ENCODE assay signal across 17 cellular contexts in the genomic region with DNA sequence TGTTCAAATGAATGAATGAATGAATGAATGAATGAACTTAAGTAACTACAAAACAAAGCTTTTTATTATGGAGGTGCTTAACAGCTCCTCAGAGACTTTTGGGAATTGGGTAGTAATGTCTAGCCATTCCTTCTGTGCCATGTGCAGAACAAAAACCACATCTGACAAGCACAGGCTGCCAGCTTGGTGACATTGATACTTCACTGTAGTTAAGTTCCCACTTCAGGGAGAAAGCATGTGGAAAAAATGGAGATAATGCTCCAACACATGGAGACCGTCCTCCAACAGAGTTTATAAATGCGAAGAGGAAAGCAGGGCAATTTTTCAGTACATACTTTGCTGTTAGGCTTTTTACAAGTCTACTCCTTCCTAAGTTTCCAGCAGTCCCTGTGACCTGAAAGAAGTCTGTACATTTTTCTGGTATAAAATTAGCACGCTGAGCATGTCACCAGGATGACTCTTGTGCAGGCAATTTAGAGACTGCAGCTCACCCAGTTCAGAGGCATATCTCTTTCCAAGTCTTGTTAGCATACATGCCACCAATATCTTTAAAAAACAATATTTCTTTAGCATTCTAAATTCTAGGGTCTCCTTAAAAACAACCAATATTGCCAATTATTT.
"Had no signal": no experiment of that assay in that cellular context is flagged by ENCODE, and none has a peak within 500 bp of the region (broad histone marks: within the 10 kb centered on the region; RNA-seq: fewer than 3 reads in every experiment).

No MANE protein-coding gene starts in this region.

- H3K36me3 ChIP-seq: tibial nerve had no signal

- H3K4me1 ChIP-seq: tibial nerve had no signal

- H3K27me3 ChIP-seq: tibial nerve had no signal

- H3K9me3 ChIP-seq: tibial nerve had no signal

- DNase-seq: activated CD4-positive, alpha-beta T cell treated with anti-CD3 and anti-CD28 coated beads, Interleukin-2, amount 10 ng/mL, durations not matched to agents 24 days and 14 days; activated CD8-positive, alpha-beta memory T cell treated with anti-CD3 and anti-CD28 coated beads, Interleukin-2, amount 10 ng/mL, durations not matched to agents 7 days and 5 days; activated CD8-positive, alpha-beta T cell treated with anti-CD3 and anti-CD28 coated beads for 36 hours; activated effector memory CD4-positive, alpha-beta T cell treated with anti-CD3 and anti-CD28 coated beads, Interleukin-2, amount 50 U/mL, for 16 hours; activated naive CD4-positive, alpha-beta T cell treated with anti-CD3 and anti-CD28 coated beads, Interleukin-2, amount 50 U/mL, for 16 hours; activated naive CD8-positive, alpha-beta T cell treated with anti-CD3 and anti-CD28 coated beads, Interleukin-2, amount 50 U/mL, for 24 hours; activated T-cell treated with anti-CD3 and anti-CD28 coated beads for 4 hours; immature natural killer cell; nucleus accumbens; posterior cingulate gyrus; stimulated activated CD4-positive, alpha-beta T cell treated with anti-CD3 and anti-CD28 coated beads, Interleukin-12 subunit alpha, Interleukin-12 subunit beta, amount 100 ng/mL, for 4 hours; stimulated activated CD4-positive, alpha-beta T cell treated with anti-CD3 and anti-CD28 coated beads, Interleukin-4, amount 100 ng/mL, for 4 hours; stimulated activated naive CD8-positive, alpha-beta T cell treated with anti-CD3 and anti-CD28 coated beads, Interleukin-15, Interleukin-2, amounts not matched to agents 100 U/mL and 50 U/mL, for 24 hours; substantia nigra; SW 1271; T-helper 17 cell had no signal

- H3K4me3 ChIP-seq: tibial nerve had no signal

- ATAC-seq: activated CD8-positive, alpha-beta memory T cell treated with anti-CD3 and anti-CD28 coated beads, Interleukin-2, amount 10 ng/mL, durations not matched to agents 7 days and 5 days; activated CD8-positive, alpha-beta T cell treated with anti-CD3 and anti-CD28 coated beads for 36 hours; activated naive CD8-positive, alpha-beta T cell treated with anti-CD3 and anti-CD28 coated beads, Interleukin-2, amount 50 U/mL, for 24 hours; stimulated activated naive CD8-positive, alpha-beta T cell treated with anti-CD3 and anti-CD28 coated beads, Interleukin-15, Interleukin-2, amounts not matched to agents 100 U/mL and 50 U/mL, for 24 hours; T-helper 17 cell had no signal

- H3K27ac ChIP-seq: tibial nerve had no signal
